ENCODE assay signal across 24 cellular contexts in the genomic region with DNA sequence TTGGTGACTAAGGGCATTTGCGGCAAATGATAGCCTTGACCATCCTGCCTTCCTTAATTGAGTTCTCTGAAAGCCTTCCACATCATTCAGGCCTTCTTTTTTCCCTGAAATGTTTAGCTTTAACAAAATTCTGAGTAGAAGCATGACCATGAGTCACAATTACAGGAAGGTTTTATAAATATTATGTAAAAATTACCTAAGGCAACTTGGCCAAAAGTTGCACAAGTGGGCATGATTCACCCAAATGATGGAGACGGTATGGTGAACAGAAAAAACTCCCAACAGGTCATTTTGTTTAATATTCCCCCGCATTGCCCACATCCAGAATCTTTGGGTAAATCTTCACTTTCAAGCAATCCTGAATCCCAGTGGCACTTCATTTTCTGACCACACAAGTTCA. TPM values are rescaled to one million over a fixed set of nuclear protein-coding genes. Genes with fewer than 3 reads are reported as not detected.
"Had no signal": no experiment of that assay in that cellular context is flagged by ENCODE, and none has a peak within 500 bp of the region (broad histone marks: within the 10 kb centered on the region; RNA-seq: fewer than 3 reads in every experiment).

No MANE protein-coding gene starts in this region.

- H2AFZ ChIP-seq: parathyroid adenoma had no signal

- ATAC-seq: activated CD8-positive, alpha-beta T cell treated with anti-CD3 and anti-CD28 coated beads for 36 hours; activated T-cell treated with anti-CD3 and anti-CD28 coated beads, Interleukin-2, amount 50 U/mL, for 4 hours; lower lobe of right lung; stimulated activated naive CD8-positive, alpha-beta T cell treated with anti-CD3 and anti-CD28 coated beads, Interleukin-15, amount 100 ng/mL, for 72 hours; upper lobe of right lung; WTC11 had no signal

- H3K9ac ChIP-seq: parathyroid adenoma had no signal

- FAIRE-seq: colon, endometrium had no signal

- H3K27me3 ChIP-seq: esophagus muscularis mucosa, sigmoid colon, spleen, testis had no signal

- H3K4me3 ChIP-seq: esophagus muscularis mucosa, lower lobe of right lung, sigmoid colon, spleen, testis, upper lobe of right lung had no signal

- H3K36me3 ChIP-seq: esophagus muscularis mucosa, lower lobe of right lung, sigmoid colon, spleen, upper lobe of right lung had no signal

- H3K4me1 ChIP-seq: esophagus muscularis mucosa, lower lobe of right lung, parathyroid adenoma, sigmoid colon, spleen, testis, upper lobe of right lung had no signal

- DNase-seq: activated CD4-positive, alpha-beta T cell treated with anti-CD3 and anti-CD28 coated beads for 48 hours; activated CD8-positive, alpha-beta T cell treated with anti-CD3 and anti-CD28 coated beads for 36 hours; activated effector memory CD4-positive, alpha-beta T cell treated with Interleukin-2 at 50 U/mL for 16 hours; activated naive CD4-positive, alpha-beta T cell treated with anti-CD3 and anti-CD28 coated beads, Interleukin-2, amount 50 U/mL, for 16 hours; activated T-cell treated with anti-CD3 and anti-CD28 coated beads, Interleukin-2, amount 50 U/mL, for 4 hours; caudate nucleus; foreskin melanocyte; head of caudate nucleus; left cardiac atrium; lower lobe of right lung; sigmoid colon; spleen; stimulated activated naive CD8-positive, alpha-beta T cell treated with anti-CD3 and anti-CD28 coated beads, Interleukin-15, amount 100 ng/mL, for 72 hours; T-helper 2 cell; testis; upper lobe of right lung had no signal

- H3K9me3 ChIP-seq: esophagus muscularis mucosa, lower lobe of right lung, sigmoid colon, spleen, testis, upper lobe of right lung had no signal

- H3K27ac ChIP-seq: esophagus muscularis mucosa, lower lobe of right lung, parathyroid adenoma, sigmoid colon, spleen, testis, upper lobe of right lung had no signal

- H3K79me2 ChIP-seq: parathyroid adenoma had no signal

RNA-seq across cellular contexts. Expression of a gene that starts 37.0 kb away (rescaled TPM):
- total RNA-seq: activated CD8-positive, alpha-beta T cell treated with anti-CD3 and anti-CD28 coated beads for 36 hours; activated T-cell treated with anti-CD3 and anti-CD28 coated beads, Interleukin-2, amount 50 U/mL, for 4 hours; esophagus muscularis mucosa; left cardiac atrium; lower lobe of right lung; mesothelial cell of epicardium; neural crest cell; sigmoid colon; spleen; testis; upper lobe of right lung; WTC11 had no signal
- polyA plus RNA-seq: adipose tissue, sigmoid colon, spleen had no signal
